8 cellular contexts compared by ENCODE assay signal in genomic region chr2:10408649-10409579, GRCh38.
DNase-seq lines count a peak whose midpoint lies in the region; ATAC-seq and TF ChIP-seq lines count a peak whose summit lies in the region.

No MANE protein-coding gene starts in this region.

- ATAC-seq in GM18909 (IDR thresholded peaks at IDR 0.05; ENCODE audit: poor library complexity, unreplicated experiment), result peak; percentile 54
- peak; percentile 45 for ATAC-seq in HG03175 (IDR thresholded peaks at IDR 0.05; ENCODE audit: unreplicated experiment)
- peak; percentile 76 to 84 for ATAC-seq in activated CD4-positive, CD25-positive, alpha-beta regulatory T cell treated with anti-CD3 and anti-CD28 coated beads, Interleukin-2, amount 50 U/mL, for 24 hours

- TF ChIP-seq CTCF in AG10803 (conservative IDR thresholded peaks at IDR 0.05; ENCODE audit: low read length), result peak; percentile 90

- H3K4me3 ChIP-seq in AG10803 (ENCODE audit: low read length), result no peak overlapping the region

- DNase-seq in AG10803 (ENCODE audit: low read depth), result peak; percentile 43
- DNase-seq in NCI-H2227 treated with DMSO at 0.1 percent for 48 hours (lab: John Stamatoyannopoulos, UW), result peak; percentile 92
- DNase-seq in cerebellar cortex (ENCODE audit: low spot score), result peak; percentile 91
- DNase-seq in left kidney (ENCODE audit: low read depth, low spot score), result peak; percentile 95
- peak; percentile 82 for DNase-seq in stimulated activated CD4-positive, alpha-beta T cell treated with anti-CD3 and anti-CD28 coated beads, Interleukin-4, amount 100 ng/mL, for 1 hour

Comparison
In these comparisons a context has a peak if more than half of its experiments do, and no peak if none do; other contexts are left out.
1. DNase-seq: peak in every context shown above with its lines; median percentile 95 in left kidney; 92 in NCI-H2227 treated with DMSO at 0.1 percent for 48 hours; 91 in cerebellar cortex; 82 in stimulated activated CD4-positive, alpha-beta T cell treated with anti-CD3 and anti-CD28 coated beads, Interleukin-4, amount 100 ng/mL, for 1 hour; 43 in AG10803.